In genomic region chr5:172110921-172111873, GRCh38 we compare ENCODE assay signal across 9 cellular contexts.
DNase-seq lines count a peak whose midpoint lies in the region; ATAC-seq, FAIRE-seq and TF ChIP-seq lines count a peak whose summit lies in the region.
"Had no signal": no experiment of that assay in that cellular context is flagged by ENCODE, and none has a peak within 500 bp of the region (broad histone marks: within the 10 kb centered on the region; RNA-seq: fewer than 3 reads in every experiment).

No MANE protein-coding gene starts in this region.

- no peak for FAIRE-seq in frontal cortex (lab: Jason Lieb, UNC)
- FAIRE-seq: islet of Langerhans had no signal

- H3K27ac ChIP-seq in Panc1 (ENCODE audit: low read length) (peak overlapping the region; percentile 30; the same call in 1 of the 2 replicates), foreskin keratinocyte (peak overlapping the region; percentile 56), caudate nucleus (ENCODE audit: low read depth, low read length) (no peak overlapping the region)

- no peaks in the 10 kb centered on the region for H3K9me3 ChIP-seq in Panc1 (ENCODE audit: control insufficient read depth, insufficient read depth, low read depth, low read length)

- BruUV-seq in Panc1 (replicated peaks; lab: Mats Ljungman, UMichigan): no TSS peak

- TF ChIP-seq CTCF in Panc1 (IDR thresholded peaks at IDR 0.05): no peak
- no peak for TF ChIP-seq CTCF in foreskin keratinocyte (conservative IDR thresholded peaks at IDR 0.05)

- intact Hi-C loops in Panc1 (cut with micrococcal nuclease; ENCODE audit: unreplicated experiment): no loop called here

- no peaks in the 10 kb centered on the region for H3K36me3 ChIP-seq in Panc1 (ENCODE audit: control insufficient read depth, insufficient read depth, low read length)

- DNase-seq in Panc1 (ENCODE audit: low read depth, low spot score) (no peak), foreskin keratinocyte (peak; percentile 55 to 69), caudate nucleus (lab: John Stamatoyannopoulos, UW) (no peak), frontal cortex (ENCODE audit: low spot score in 2 of 2) (no peak)
- DNase-seq in activated T-cell treated with anti-CD3 and anti-CD28 coated beads, Interleukin-2, amount 50 U/mL, for 48 hours: peak; percentile 90 to 91
- peak; percentile 41 to 66 for DNase-seq in stimulated activated CD4-positive, alpha-beta T cell treated with anti-CD3 and anti-CD28 coated beads, Interleukin-15, amount 100 ng/mL, for 1 hour (ENCODE audit: low read depth in 1 of 2, low spot score in 1 of 2)

- H3K27me3 ChIP-seq in Panc1 (ENCODE audit: control insufficient read depth, insufficient read depth, low read length) (no peaks in the 10 kb centered on the region), foreskin keratinocyte (no peaks in the 10 kb centered on the region)

- CTCF ChIA-PET in Panc1 (lab: Charles Lee): interaction anchor here (0.5 to 0.7 kb wide), 2 partner anchors 18 to 58 kb away, joined by 4 to 6 read pairs; no protein-coding TSS in a partner anchor

- POLR2A ChIA-PET in Panc1 (lab: Charles Lee): interaction anchor here (0.5 to 0.7 kb wide), 2 partner anchors 61 to 692 kb away, joined by 3 to 5 read pairs; no protein-coding TSS in a partner anchor

- no peak overlapping the region for H3K4me3 ChIP-seq in Panc1 (ENCODE audit: low read depth in 2 of 2, low read length in 2 of 2)

- in situ Hi-C loops in Panc1 (cut with HindIII; ENCODE audit: low pct_unique_long_range_greater_than_20kb, low sequenced_read_pairs): no loop called here

- H3K4me1 ChIP-seq in Panc1 (ENCODE audit: control insufficient read depth, insufficient read depth, low read length): peaks cover 18% of the 10 kb centered on the region
- H3K4me1 ChIP-seq in foreskin keratinocyte: peaks cover 29% of the 10 kb centered on the region

- peak; percentile 87 for ATAC-seq in GM18868 (IDR thresholded peaks at IDR 0.05; ENCODE audit: unreplicated experiment)
- ATAC-seq in HG02981 (IDR thresholded peaks at IDR 0.05; ENCODE audit: unreplicated experiment): peak; percentile 72
- peak; percentile 40 for ATAC-seq in Panc1
- peak; percentile 91 for ATAC-seq in foreskin keratinocyte

Comparison
In these comparisons a context has a peak if more than half of its experiments do, and no peak if none do; other contexts are left out.
1. ATAC-seq: peak in every context shown above with its lines; median percentile 91 in foreskin keratinocyte; 87 in GM18868; 72 in HG02981; 40 in Panc1.
2. DNase-seq: peak in activated T-cell treated with anti-CD3 and anti-CD28 coated beads, Interleukin-2, amount 50 U/mL, for 48 hours (2 of 2), foreskin keratinocyte (2 of 2) and stimulated activated CD4-positive, alpha-beta T cell treated with anti-CD3 and anti-CD28 coated beads, Interleukin-15, amount 100 ng/mL, for 1 hour (2 of 2); none in Panc1 (single experiment), caudate nucleus (0 of 61) and frontal cortex (0 of 2).